25 cellular contexts compared by ENCODE assay signal in genomic region chr14:76350671-76351070, GRCh38. TPM values are rescaled to one million over a fixed set of nuclear protein-coding genes. Genes with fewer than 3 reads are reported as not detected.
"Had no signal": no experiment of that assay in that cellular context is flagged by ENCODE, and none has a peak within 500 bp of the region (broad histone marks: within the 10 kb centered on the region; RNA-seq: fewer than 3 reads in every experiment).

No MANE protein-coding gene starts in this region.

- H3K9me3 ChIP-seq: MG63, SK-N-SH had no signal

- H3K4me2 ChIP-seq: SK-N-SH had no signal

- H3K36me3 ChIP-seq: MG63 had no signal

- H3K9ac ChIP-seq: SK-N-SH had no signal

- H3K27ac ChIP-seq: RWPE1 had no signal

- DNase-seq: IMR-90; Karpas-422; KG1; MG63; NCI-H1092; NCI-H1105 treated with DMSO at 0.1 percent for 48 hours; NCI-H1417 treated with DMSO at 0.1 percent for 48 hours; NCI-H146; NCI-H1694 treated with DMSO at 0.1 percent for 48 hours; NCI-H1930; NCI-H2081; NCI-H2107; NCI-H2227 treated with DMSO at 0.1 percent for 48 hours; NCI-H524; NCI-H526 treated with DMSO at 0.1 percent for 48 hours; NCI-H748 treated with DMSO at 0.1 percent for 48 hours; NK-92 treated with Interleukin-12 subunit alpha and Interleukin-12 subunit beta, amount 100 ng/mL, for 24 hours; PC-3; SHP77; SK-N-SH had no signal

- H3K27me3 ChIP-seq: MG63 had no signal

- H3K4me3 ChIP-seq: MG63 had no signal

- ATAC-seq: HepG2, Panc1, PC-3 had no signal

RNA-seq across cellular contexts. Expression of gene ESRRB, which starts 25.3 kb away (rescaled TPM):
- total RNA-seq: HT-29, IMR-90, PC-3, SK-MEL-5 had no signal
- polyA plus RNA-seq: IMR-90 had no signal
